In the genomic region with DNA sequence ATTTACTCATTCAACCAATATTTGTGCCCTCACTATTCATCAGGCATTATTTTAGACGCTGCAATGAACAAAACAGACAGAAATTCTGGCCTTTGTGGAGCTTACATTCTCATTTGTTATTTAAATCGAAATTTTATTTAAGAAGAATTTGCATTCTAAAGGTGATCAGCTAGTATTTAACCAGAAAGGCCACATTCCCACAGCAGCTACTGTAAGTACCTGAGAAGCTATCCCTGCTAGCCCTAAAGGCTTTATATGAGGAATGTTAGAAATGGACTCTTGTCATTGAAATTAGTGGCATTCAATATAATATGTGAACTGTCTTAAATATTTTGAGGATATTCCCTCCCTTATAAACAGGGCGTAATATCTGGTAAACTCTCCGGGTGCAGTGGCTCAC, we compare ENCODE assay signal across 36 cellular contexts.
"Had no signal": no experiment of that assay in that cellular context is flagged by ENCODE, and none has a peak within 500 bp of the region (broad histone marks: within the 10 kb centered on the region; RNA-seq: fewer than 3 reads in every experiment).

No MANE protein-coding gene starts in this region.

- DNase-seq: activated CD4-positive, alpha-beta memory T cell treated with anti-CD3 and anti-CD28 coated beads, Interleukin-2, amount 10 ng/mL, durations not matched to agents 7 days and 5 days; activated CD4-positive, alpha-beta T cell treated with anti-CD3 and anti-CD28 coated beads for 1 hour; activated CD4-positive, alpha-beta T cell treated with anti-CD3 and anti-CD28 coated beads for 36 hours; activated CD4-positive, alpha-beta T cell treated with anti-CD3 and anti-CD28 coated beads for 48 hours; activated CD4-positive, alpha-beta T cell treated with anti-CD3 and anti-CD28 coated beads, Interleukin-2, amount 10 ng/mL, durations not matched to agents 7 days and 5 days; activated CD4-positive, alpha-beta T cell treated with anti-CD3 and anti-CD28 coated beads, Interleukin-2, amount 50 U/mL, for 48 hours; activated CD4-positive, CD25-positive, alpha-beta regulatory T cell; activated CD8-positive, alpha-beta memory T cell treated with anti-CD3 and anti-CD28 coated beads for 24 hours; activated CD8-positive, alpha-beta memory T cell treated with anti-CD3 and anti-CD28 coated beads, Interleukin-2, amount 10 ng/mL, durations not matched to agents 7 days and 5 days; activated CD8-positive, alpha-beta T cell treated with anti-CD3 and anti-CD28 coated beads, Interleukin-2, amount 10 ng/mL, durations not matched to agents 7 days and 5 days; activated effector memory CD4-positive, alpha-beta T cell treated with anti-CD3 and anti-CD28 coated beads, Interleukin-2, amount 50 U/mL, for 16 hours; activated gamma-delta T cell treated with Interleukin-2 at 50 U/mL for 16 hours; activated naive CD4-positive, alpha-beta T cell; activated naive CD4-positive, alpha-beta T cell treated with anti-CD3 and anti-CD28 coated beads for 36 hours; activated naive CD4-positive, alpha-beta T cell treated with anti-CD3 and anti-CD28 coated beads, Interleukin-2, amount 50 U/mL, for 16 hours; activated naive CD8-positive, alpha-beta T cell treated with anti-CD3 and anti-CD28 coated beads for 36 hours; activated T-cell treated with anti-CD3 and anti-CD28 coated beads for 4 hours; activated T-cell treated with anti-CD3 and anti-CD28 coated beads, Interleukin-2, amount 50 U/mL, for 1 hour; activated T-cell treated with anti-CD3 and anti-CD28 coated beads, Interleukin-2, amount 50 U/mL, for 4 hours; activated T-cell treated with anti-CD3 and anti-CD28 coated beads, Interleukin-2, amount 50 U/mL, for 72 hours; adrenal gland; amniotic stem cell; aorta; body of pancreas; brain microvascular endothelial cell; central memory CD4-positive, alpha-beta T cell; T-cell; T-helper 2 cell; T-helper 9 cell had no signal

- H3K9me3 Mint-ChIP-seq: activated T-cell treated with anti-CD3 and anti-CD28 coated beads, Interleukin-2, amount 50 U/mL, for 4 hours; activated T-helper 17 cell treated with anti-CD3 and anti-CD28 coated beads, Interleukin-2, amount 50 U/mL, for 72 hours; T-cell; T-helper 2 cell treated with Interferon-gamma antibody and Interleukin-4, amounts not matched to agents 5 μg/mL and 100 μg/mL, for 36 hours had no signal

- H3K4me1 Mint-ChIP-seq: activated CD4-positive, alpha-beta memory T cell treated with anti-CD3 and anti-CD28 coated beads, Interleukin-2, amount 10 ng/mL, durations not matched to agents 7 days and 5 days; activated CD4-positive, alpha-beta T cell treated with anti-CD3 and anti-CD28 coated beads for 36 hours; activated CD4-positive, alpha-beta T cell treated with anti-CD3 and anti-CD28 coated beads, Interleukin-2, amount 10 ng/mL, durations not matched to agents 7 days and 5 days; activated naive CD8-positive, alpha-beta T cell treated with anti-CD3 and anti-CD28 coated beads for 36 hours; activated T-helper 17 cell treated with anti-CD3 and anti-CD28 coated beads, Interleukin-2, amount 50 U/mL, for 72 hours; T-cell had no signal

- H3K27ac Mint-ChIP-seq: activated CD4-positive, alpha-beta memory T cell treated with anti-CD3 and anti-CD28 coated beads, Interleukin-2, amount 10 ng/mL, durations not matched to agents 7 days and 5 days; activated CD4-positive, alpha-beta T cell treated with anti-CD3 and anti-CD28 coated beads for 36 hours; activated CD4-positive, alpha-beta T cell treated with anti-CD3 and anti-CD28 coated beads, Interleukin-2, amount 10 ng/mL, durations not matched to agents 7 days and 5 days; activated CD8-positive, alpha-beta memory T cell treated with anti-CD3 and anti-CD28 coated beads, Interleukin-2, amount 10 ng/mL, durations not matched to agents 7 days and 5 days; activated CD8-positive, alpha-beta T cell treated with anti-CD3 and anti-CD28 coated beads, Interleukin-2, amount 10 ng/mL, durations not matched to agents 7 days and 5 days; activated naive CD4-positive, alpha-beta T cell treated with anti-CD3 and anti-CD28 coated beads for 36 hours; activated naive CD4-positive, alpha-beta T cell treated with anti-CD3 and anti-CD28 coated beads, Interleukin-2, amount 50 U/mL, for 72 hours; activated naive CD8-positive, alpha-beta T cell treated with anti-CD3 and anti-CD28 coated beads for 36 hours; activated T-cell treated with anti-CD3 and anti-CD28 coated beads, Interleukin-2, amount 50 U/mL, for 72 hours; activated T-helper 1 cell treated with anti-CD3 and anti-CD28 coated beads, Interleukin-12 subunit alpha, Interleukin-12 subunit beta, Interleukin-2, Interleukin-4 antibody, amounts not matched to agents 30 ng/mL and 10 ng/mL and 1 ng/mL, durations not matched to agents 14 hours and 24 hours and 36 hours; activated T-helper 17 cell treated with anti-CD3 and anti-CD28 coated beads, Interleukin-2, amount 50 U/mL, for 72 hours; T-cell; T-helper 2 cell treated with Interferon-gamma antibody and Interleukin-4, amounts not matched to agents 5 μg/mL and 100 μg/mL, for 36 hours had no signal

- H3K36me3 ChIP-seq: adrenal gland, brain microvascular endothelial cell, breast epithelium had no signal

- H3K27ac ChIP-seq: adrenal gland, body of pancreas, brain microvascular endothelial cell, breast epithelium, VCaP had no signal

- H3K36me3 Mint-ChIP-seq: activated CD8-positive, alpha-beta memory T cell treated with anti-CD3 and anti-CD28 coated beads, Interleukin-2, amount 10 ng/mL, durations not matched to agents 7 days and 5 days; activated naive CD4-positive, alpha-beta T cell treated with anti-CD3 and anti-CD28 coated beads, Interleukin-2, amount 50 U/mL, for 72 hours; activated naive CD8-positive, alpha-beta T cell treated with anti-CD3 and anti-CD28 coated beads for 36 hours; T-cell had no signal

- H3K27me3 Mint-ChIP-seq: activated naive CD8-positive, alpha-beta T cell treated with anti-CD3 and anti-CD28 coated beads for 36 hours had no signal

- H3K27me3 ChIP-seq: adrenal gland, body of pancreas, brain microvascular endothelial cell, breast epithelium had no signal

- H3K4me1 ChIP-seq: adrenal gland, breast epithelium had no signal

- H3K4me3 ChIP-seq: adrenal gland, body of pancreas, breast epithelium had no signal

- H3K4me3 Mint-ChIP-seq: activated CD4-positive, alpha-beta memory T cell treated with anti-CD3 and anti-CD28 coated beads, Interleukin-2, amount 10 ng/mL, durations not matched to agents 7 days and 5 days; activated CD4-positive, alpha-beta T cell treated with anti-CD3 and anti-CD28 coated beads for 36 hours; activated CD4-positive, alpha-beta T cell treated with anti-CD3 and anti-CD28 coated beads, Interleukin-2, amount 10 ng/mL, durations not matched to agents 7 days and 5 days; activated CD8-positive, alpha-beta memory T cell treated with anti-CD3 and anti-CD28 coated beads, Interleukin-2, amount 10 ng/mL, durations not matched to agents 7 days and 5 days; activated CD8-positive, alpha-beta T cell treated with anti-CD3 and anti-CD28 coated beads, Interleukin-2, amount 10 ng/mL, durations not matched to agents 7 days and 5 days; activated naive CD4-positive, alpha-beta T cell treated with anti-CD3 and anti-CD28 coated beads for 36 hours; activated naive CD8-positive, alpha-beta T cell treated with anti-CD3 and anti-CD28 coated beads for 36 hours; activated T-cell treated with anti-CD3 and anti-CD28 coated beads, Interleukin-2, amount 50 U/mL, for 4 hours; activated T-cell treated with anti-CD3 and anti-CD28 coated beads, Interleukin-2, amount 50 U/mL, for 72 hours; activated T-helper 1 cell treated with anti-CD3 and anti-CD28 coated beads, Interleukin-12 subunit alpha, Interleukin-12 subunit beta, Interleukin-2, Interleukin-4 antibody, amounts not matched to agents 30 ng/mL and 10 ng/mL and 1 ng/mL, durations not matched to agents 14 hours and 24 hours and 36 hours; activated T-helper 17 cell treated with anti-CD3 and anti-CD28 coated beads, Interleukin-2, amount 50 U/mL, for 72 hours; T-cell; T-helper 2 cell treated with Interferon-gamma antibody and Interleukin-4, amounts not matched to agents 5 μg/mL and 100 μg/mL, for 36 hours had no signal

- ATAC-seq: activated CD4-positive, alpha-beta T cell treated with anti-CD3 and anti-CD28 coated beads for 36 hours; activated CD4-positive, CD25-positive, alpha-beta regulatory T cell treated with anti-CD3 and anti-CD28 coated beads, Interleukin-2, amount 50 U/mL, for 24 hours; activated CD8-positive, alpha-beta memory T cell treated with anti-CD3 and anti-CD28 coated beads, Interleukin-2, amount 10 ng/mL, durations not matched to agents 7 days and 5 days; activated CD8-positive, alpha-beta T cell treated with anti-CD3 and anti-CD28 coated beads, Interleukin-2, amount 10 ng/mL, durations not matched to agents 7 days and 5 days; activated naive CD4-positive, alpha-beta T cell treated with anti-CD3 and anti-CD28 coated beads, Interleukin-2, amount 50 U/mL, for 72 hours; activated T-cell treated with anti-CD3 and anti-CD28 coated beads, Interleukin-2, amount 50 U/mL, for 4 hours; activated T-cell treated with anti-CD3 and anti-CD28 coated beads, Interleukin-2, amount 50 U/mL, for 72 hours; activated T-helper 17 cell treated with anti-CD3 and anti-CD28 coated beads, Interleukin-2, amount 50 U/mL, for 72 hours; body of pancreas; T-cell had no signal

- H3K9me3 ChIP-seq: adrenal gland, body of pancreas, breast epithelium had no signal
